ENCODE assay signal across 19 cellular contexts in the genomic region with DNA sequence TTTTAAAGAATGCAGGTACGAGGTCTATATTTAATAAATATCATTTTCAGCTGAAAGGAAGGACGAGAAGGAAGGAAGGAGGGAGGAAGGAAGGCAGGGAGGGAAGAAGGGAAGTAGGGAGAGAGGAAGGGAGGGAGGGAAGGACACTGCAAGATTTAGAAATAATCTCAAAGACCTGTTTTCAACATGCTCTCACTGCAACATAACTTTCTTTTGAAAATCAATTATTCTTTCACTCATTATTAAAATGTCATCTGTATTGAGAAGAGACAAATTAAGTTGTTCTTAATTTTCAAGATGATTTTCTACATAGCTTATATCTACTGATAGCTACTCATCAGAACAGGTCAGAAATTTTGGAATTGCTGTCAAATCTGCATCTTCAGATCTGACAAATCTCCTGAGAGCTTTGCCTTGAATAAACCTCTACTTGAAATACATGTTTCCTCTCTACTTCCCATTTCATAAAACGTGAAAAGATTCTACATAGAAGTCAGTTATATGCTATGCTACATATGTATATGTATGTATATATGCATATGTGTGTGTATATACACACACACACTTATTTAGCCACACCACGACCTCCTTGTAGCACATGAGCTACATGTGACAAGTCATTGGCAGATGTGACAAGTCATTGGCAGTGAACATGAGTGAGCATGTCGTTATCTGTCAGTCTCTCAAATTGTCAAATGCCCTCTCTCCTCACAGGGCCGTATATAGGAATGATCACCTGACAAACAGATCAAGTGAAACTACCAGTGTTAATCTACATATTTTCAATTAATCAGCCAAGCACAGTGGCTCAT.
DNase-seq lines count a peak whose midpoint lies in the region; ATAC-seq, FAIRE-seq and TF ChIP-seq lines count a peak whose summit lies in the region.
"Had no signal": no experiment of that assay in that cellular context is flagged by ENCODE, and none has a peak within 500 bp of the region (broad histone marks: within the 10 kb centered on the region; RNA-seq: fewer than 3 reads in every experiment).

No MANE protein-coding gene starts in this region.

- peak; percentile 45 for FAIRE-seq in GM12891 (lab: Jason Lieb, UNC)
- FAIRE-seq: A204.1, GM12878, GM18507, H54 had no signal

- no peak overlapping the region for H3K4me3 ChIP-seq in BLaER1
- H3K4me3 ChIP-seq: GM12878, GM23338 had no signal

- no peak overlapping the region for H3K27ac ChIP-seq in BLaER1

- peaks cover 71% of the 10 kb centered on the region for H3K4me1 ChIP-seq in BLaER1

- no peak overlapping the region for H3K9ac ChIP-seq in BLaER1

- H4K20me1 ChIP-seq in BLaER1 = no peaks in the 10 kb centered on the region

- H3K4me2 ChIP-seq in BLaER1 = peak overlapping the region; percentile 1; the same call in 1 of the 2 replicates
- H3K4me2 ChIP-seq: GM23338 had no signal

- TF ChIP-seq POLR2A in GM12891 (IDR thresholded peaks at IDR 0.05; ENCODE audit: low read depth, low read length) = no peak

- H3K27me3 ChIP-seq in BLaER1 = no peaks in the 10 kb centered on the region

- ATAC-seq in GM18907 (IDR thresholded peaks at IDR 0.05; ENCODE audit: unreplicated experiment) (no peak), HG03521 (IDR thresholded peaks at IDR 0.05; ENCODE audit: unreplicated experiment) (no peak)
- ATAC-seq: CD8-positive, alpha-beta T cell; GM12878; GM23338 had no signal

- no peaks in the 10 kb centered on the region for H3K36me3 ChIP-seq in BLaER1

- DNase-seq in GM12891 (ENCODE audit: insufficient read length, low spot score) = no peak
- DNase-seq in OCI-M1 (lab: John Stamatoyannopoulos, UW) = peak; percentile 45
- no peak for DNase-seq in NCI-H187 treated with DMSO at 0.1 percent for 48 hours (lab: John Stamatoyannopoulos, UW)
- DNase-seq: AML-193; CD8-positive, alpha-beta T cell; COR-L47; DMS 273 treated with DMSO at 0.1 percent for 48 hours; DMS53; DND-41; EL; HCEC 1CT had no signal

- no peaks in the 10 kb centered on the region for H3K9me3 ChIP-seq in BLaER1

TF ChIP-seq in GM12891, 5 proteins besides CTCF, POLR2A, EP300 and RAD21:
- no peak for TF ChIP-seq TAF1 (IDR thresholded peaks at IDR 0.05; ENCODE audit: low read depth, low read length)
- TF ChIP-seq SPI1 (IDR thresholded peaks at IDR 0.05; ENCODE audit: low read depth, low read length) = no peak
- no peak for TF ChIP-seq PAX5 (IDR thresholded peaks at IDR 0.05; ENCODE audit: insufficient read depth, low read length, severe bottlenecking)
- no peak for TF ChIP-seq POLR2AphosphoS5 (IDR thresholded peaks at IDR 0.05; ENCODE audit: low read depth, low read length)
- no peak for TF ChIP-seq POU2F2 (IDR thresholded peaks at IDR 0.05; ENCODE audit: low read depth, low read length)
